Comparison of ENCODE assay signal across 8 cellular contexts in genomic region chr10:113788604-113789083, GRCh38. TPM values are rescaled to one million over a fixed set of nuclear protein-coding genes. Genes with fewer than 3 reads are reported as not detected.
DNase-seq lines count a peak whose midpoint lies in the region; FAIRE-seq and TF ChIP-seq lines count a peak whose summit lies in the region.

No MANE protein-coding gene starts in this region.

- no peaks in the 10 kb centered on the region for H3K36me3 ChIP-seq in skeletal muscle tissue (ENCODE audit: control insufficient read depth in 3 of 3, insufficient read depth in 3 of 3, low read length in 3 of 3)

- DNase-seq in GM12892 (ENCODE audit: insufficient read length) (no peak), H54 (ENCODE audit: insufficient read length, low spot score) (peak; percentile 27), NB4 (ENCODE audit: low read depth) (peak; percentile 40), epithelial cell of proximal tubule (ENCODE audit: low read depth) (peak; percentile 29), germinal center (ENCODE audit: low spot score) (no peak), NCI-H146 treated with DMSO at 0.1 percent for 48 hours (lab: John Stamatoyannopoulos, UW; ENCODE audit: unreplicated experiment) (no peak)
- no peak for DNase-seq in activated naive CD4-positive, alpha-beta T cell treated with anti-CD3 and anti-CD28 coated beads, Interleukin-2, amount 50 U/mL, for 16 hours

- no peaks in the 10 kb centered on the region for H3K27me3 ChIP-seq in skeletal muscle tissue (ENCODE audit: control insufficient read depth in 3 of 3, insufficient read depth in 3 of 3, low read length in 3 of 3)

- TF ChIP-seq POLR2A in GM12892 (IDR thresholded peaks at IDR 0.05; ENCODE audit: low read depth, low read length): no peak
- no peak for TF ChIP-seq POLR2A in H54 (IDR thresholded peaks at IDR 0.05; ENCODE audit: low read depth, low read length)
- no peak for TF ChIP-seq POLR2A in NB4 (IDR thresholded peaks at IDR 0.05; ENCODE audit: extremely low read depth, insufficient read length)

- H3K9me3 ChIP-seq in skeletal muscle tissue (ENCODE audit: control insufficient read depth in 3 of 3, low read length in 3 of 3): no peaks in the 10 kb centered on the region

- H3K9ac ChIP-seq in skeletal muscle tissue (ENCODE audit: low read depth in 1 of 3, low read length in 3 of 3): peak overlapping the region in 1 of 3 donors; percentile 25

- peaks cover 3 to 5% (median 4%) of the 10 kb centered on the region in 3 donors for H3K4me1 ChIP-seq in skeletal muscle tissue (ENCODE audit: control insufficient read depth in 3 of 3, insufficient read depth in 3 of 3, low read length in 3 of 3)

- FAIRE-seq in GM12892 (lab: Jason Lieb, UNC): peak; percentile 90
- peak; percentile 81 for FAIRE-seq in H54 (lab: Jason Lieb, UNC)

- TF ChIP-seq CTCF in NB4 (IDR thresholded peaks at IDR 0.05; ENCODE audit: low read depth, low read length) (no peak), epithelial cell of proximal tubule (conservative IDR thresholded peaks at IDR 0.05; ENCODE audit: low read depth, low read length) (no peak)

- no peak overlapping the region for H3K4me3 ChIP-seq in NB4 (ENCODE audit: low read depth, low read length)
- H3K4me3 ChIP-seq in epithelial cell of proximal tubule (ENCODE audit: low read depth, low read length): no peak overlapping the region
- H3K4me3 ChIP-seq in skeletal muscle tissue (ENCODE audit: low read length in 3 of 3): no peak overlapping the region

- H3K27ac ChIP-seq in skeletal muscle tissue (ENCODE audit: low read depth, low read length): peak overlapping the region; percentile 46

RNA-seq across cellular contexts. Expression of gene PLEKHS1, which starts 37.2 kb away (rescaled TPM):
- polyA plus RNA-seq in GM12892 (2012; ENCODE audit: missing spikeins): not detected
- total RNA-seq in epithelial cell of proximal tubule (not detected in 2 replicates), skeletal muscle tissue (0.52 TPM)

Comparison
In these comparisons a context has a peak if more than half of its experiments do, and no peak if none do; other contexts are left out.
1. DNase-seq: peak in H54 (single experiment), NB4 (single experiment) and epithelial cell of proximal tubule (single experiment); none in GM12892 (single experiment), activated naive CD4-positive, alpha-beta T cell treated with anti-CD3 and anti-CD28 coated beads, Interleukin-2, amount 50 U/mL, for 16 hours (single experiment), germinal center (single experiment) and NCI-H146 treated with DMSO at 0.1 percent for 48 hours (single experiment).